In genomic region chr2:176643711-176644110, GRCh38 we compare ENCODE assay signal across 11 cellular contexts.
A peak's percentile ranks its signal among the peaks of the same experiment; 100 is the strongest.
DNase-seq lines count a peak whose midpoint lies in the region; ATAC-seq, FAIRE-seq and TF ChIP-seq lines count a peak whose summit lies in the region.
"Had no signal": no experiment of that assay in that cellular context is flagged by ENCODE, and none has a peak within 500 bp of the region (broad histone marks: within the 10 kb centered on the region; RNA-seq: fewer than 3 reads in every experiment).

No MANE protein-coding gene starts in this region.

- CTCF ChIA-PET in K562 (lab: Yijun Ruan, JAX; ENCODE audit: low intra/inter-chr PET ratio) = interaction anchor here (0.7 kb wide), 1 partner anchor 500 kb away, joined by 3 read pairs; no protein-coding TSS in a partner anchor

- POLR2A ChIA-PET in K562 (lab: Yijun Ruan, JAX) = interaction anchor here (1.0 kb wide), 1 partner anchor 43 kb away, joined by 4 read pairs; no protein-coding TSS in a partner anchor

- TF ChIP-seq EP300 in K562 (IDR thresholded peaks at IDR 0.05; ENCODE audit: low read length) = no peak

- no peak for TF ChIP-seq RAD21 in K562 (CRISPR knock-in tag; conservative IDR thresholded peaks at IDR 0.05 in 1 of 2, IDR thresholded peaks at IDR 0.05 in 1 of 2)

- no peak for FAIRE-seq in K562 (lab: Jason Lieb, UNC)

- H3K27ac Mint-ChIP-seq in nephron = peak overlapping the region; percentile 20 to 37 (median 25)
- H3K27ac Mint-ChIP-seq in activated T-cell treated with anti-CD3 and anti-CD28 coated beads, Interleukin-2, amount 50 U/mL, for 72 hours = no peak overlapping the region
- H3K27ac Mint-ChIP-seq: activated T-helper 17 cell treated with anti-CD3 and anti-CD28 coated beads, Interleukin-2, amount 50 U/mL, for 72 hours had no signal

- H3K4me1 ChIP-seq in K562 (replicated peaks in 1 of 2; ENCODE audit: control insufficient read depth in 2 of 2, insufficient read depth in 2 of 2, low read length in 2 of 2) = no peaks in the 10 kb centered on the region

- peaks cover 14 to 23% of the 10 kb centered on the region in 2 experiments; a peak in 4 of 5 replicates for H3K27me3 ChIP-seq in K562 (ENCODE audit: control insufficient read depth in 2 of 2, insufficient read depth in 2 of 2, low read length in 2 of 2)

- no peak overlapping the region for H3K4me3 ChIP-seq in K562

- no peaks in the 10 kb centered on the region for H3K36me3 Mint-ChIP-seq in nephron (ENCODE audit: low read depth)
- H3K36me3 Mint-ChIP-seq in activated T-cell treated with anti-CD3 and anti-CD28 coated beads, Interleukin-2, amount 50 U/mL, for 72 hours (ENCODE audit: insufficient read depth in 2 of 2) = no peaks in the 10 kb centered on the region

- no TSS peak for BruUV-seq in K562 (replicated peaks; lab: Mats Ljungman, UMichigan)

- H3K4me3 Mint-ChIP-seq in nephron = no peak overlapping the region
- no peak overlapping the region for H3K4me3 Mint-ChIP-seq in activated T-cell treated with anti-CD3 and anti-CD28 coated beads, Interleukin-2, amount 50 U/mL, for 72 hours
- H3K4me3 Mint-ChIP-seq: activated T-helper 17 cell treated with anti-CD3 and anti-CD28 coated beads, Interleukin-2, amount 50 U/mL, for 72 hours had no signal

- no peaks in the 10 kb centered on the region for H3K9me1 ChIP-seq in K562 (ENCODE audit: control insufficient read depth, insufficient read depth, low read length)

- ATAC-seq in K562 (peak; percentile 37; the same call in 2 of the 3 replicates), GM18870 (IDR thresholded peaks at IDR 0.05; ENCODE audit: unreplicated experiment) (no peak)
- no peak for ATAC-seq in activated T-cell treated with anti-CD3 and anti-CD28 coated beads, Interleukin-2, amount 50 U/mL, for 72 hours (replicated peaks in 1 of 2)
- ATAC-seq: activated T-helper 17 cell treated with anti-CD3 and anti-CD28 coated beads, Interleukin-2, amount 50 U/mL, for 72 hours had no signal

- TF ChIP-seq CTCF in K562 (IDR thresholded peaks at IDR 0.05 in 2 of 3, conservative IDR thresholded peaks at IDR 0.05 in 1 of 3; ENCODE audit: insufficient read depth in 2 of 3, low read depth in 1 of 3, low read length in 3 of 3) (no peak), nephron (IDR thresholded peaks at IDR 0.05; ENCODE audit: unreplicated experiment in 3 of 3) (no peak), GM10266 (IDR thresholded peaks at IDR 0.05; ENCODE audit: control insufficient read depth, insufficient read depth, low read depth, missing control alignments) (no peak)

- in situ Hi-C loops in K562 (cut with MboI) = no loop called here

- H3K27me3 Mint-ChIP-seq in nephron (ENCODE audit: low read depth) = peaks cover 85% of the 10 kb centered on the region
- peaks cover 82% of the 10 kb centered on the region for H3K27me3 Mint-ChIP-seq in activated T-cell treated with anti-CD3 and anti-CD28 coated beads, Interleukin-2, amount 50 U/mL, for 72 hours (ENCODE audit: low read depth)

- H3K9ac ChIP-seq in K562 (ENCODE audit: insufficient read depth in 1 of 2, low read depth in 2 of 2, low read length in 2 of 2) = no peak overlapping the region

- H3K9me3 Mint-ChIP-seq in nephron = no peaks in the 10 kb centered on the region
- no peaks in the 10 kb centered on the region for H3K9me3 Mint-ChIP-seq in activated T-cell treated with anti-CD3 and anti-CD28 coated beads, Interleukin-2, amount 50 U/mL, for 72 hours
- H3K9me3 Mint-ChIP-seq: activated T-helper 17 cell treated with anti-CD3 and anti-CD28 coated beads, Interleukin-2, amount 50 U/mL, for 72 hours had no signal

- intact Hi-C loops in K562 (cut with micrococcal nuclease) = no loop called here

- no peak overlapping the region for H2AFZ ChIP-seq in K562 (ENCODE audit: low read depth, low read length)

- H3K36me3 ChIP-seq in K562 (ENCODE audit: control insufficient read depth, insufficient read depth, low read length) = no peaks in the 10 kb centered on the region
- H3K36me3 ChIP-seq: WERI-Rb-1 had no signal

- H3K4me2 ChIP-seq in K562 (ENCODE audit: insufficient read depth, low read length) = no peak overlapping the region

- no peaks in the 10 kb centered on the region for H3K79me2 ChIP-seq in K562 (ENCODE audit: control insufficient read depth, insufficient read depth, low read length)

- no peak overlapping the region for H3K27ac ChIP-seq in K562 (ENCODE audit: extremely low read depth, low read depth, low read length)
- H3K27ac ChIP-seq: WERI-Rb-1 had no signal

- H4K20me1 ChIP-seq in K562 (replicated peaks; ENCODE audit: control insufficient read depth, insufficient read depth, low read length) = no peaks in the 10 kb centered on the region

- H3K4me1 Mint-ChIP-seq in nephron = peaks cover 20% of the 10 kb centered on the region
- no peaks in the 10 kb centered on the region for H3K4me1 Mint-ChIP-seq in activated T-cell treated with anti-CD3 and anti-CD28 coated beads, Interleukin-2, amount 50 U/mL, for 72 hours (ENCODE audit: low read depth)
- H3K4me1 Mint-ChIP-seq: activated T-helper 17 cell treated with anti-CD3 and anti-CD28 coated beads, Interleukin-2, amount 50 U/mL, for 72 hours had no signal

- H3K9me3 ChIP-seq in K562 (replicated peaks; ENCODE audit: control insufficient read depth, insufficient read depth, low read depth, low read length) = no peaks in the 10 kb centered on the region

- WGBS in K562 (ENCODE audit: insufficient coverage, low coverage, missing lambda C conversion rate) = 0% methylated on average over 6 of the region's 6 CpGs

- TF ChIP-seq POLR2A in K562 (conservative IDR thresholded peaks at IDR 0.05) = no peak

- DNase-seq in ELR (ENCODE audit: low read depth) = peak; percentile 42
- peak; percentile 10 for DNase-seq in NCI-H2081 treated with DMSO at 0.1 percent for 48 hours (lab: John Stamatoyannopoulos, UW)
- peak in 2 of 4 experiments; percentile 19 for DNase-seq in K562 (ENCODE audit: extremely low read depth in 1 of 4, low spot score in 3 of 4)
- DNase-seq in activated CD4-positive, alpha-beta T cell treated with anti-CD3 and anti-CD28 coated beads, Interleukin-2, amount 50 U/mL, for 48 hours = no peak
- no peak for DNase-seq in GM10266 (ENCODE audit: extremely low spot score)
- no peak for DNase-seq in activated T-cell treated with anti-CD3 and anti-CD28 coated beads, Interleukin-2, amount 50 U/mL, for 72 hours
- DNase-seq: IMR-90, WERI-Rb-1 had no signal

TF ChIP-seq in K562, 482 proteins besides CTCF, POLR2A, EP300 and RAD21:
- TF ChIP-seq E2F4 (CRISPR knock-in tag; IDR thresholded peaks at IDR 0.05; ENCODE audit: low read depth) (no peak), RFX1 (IDR thresholded peaks at IDR 0.05) (peak; percentile 57)

Comparison
In these comparisons a context has a peak if more than half of its experiments do, and no peak if none do; other contexts are left out.
1. DNase-seq: peak in ELR (single experiment) and NCI-H2081 treated with DMSO at 0.1 percent for 48 hours (single experiment); none in activated CD4-positive, alpha-beta T cell treated with anti-CD3 and anti-CD28 coated beads, Interleukin-2, amount 50 U/mL, for 48 hours (0 of 2), GM10266 (single experiment) and activated T-cell treated with anti-CD3 and anti-CD28 coated beads, Interleukin-2, amount 50 U/mL, for 72 hours (0 of 2).